Comparison of ENCODE assay signal across 8 cellular contexts in genomic region chr10:77052592-77052991, GRCh38.
"Had no signal": no experiment of that assay in that cellular context is flagged by ENCODE, and none has a peak within 500 bp of the region (broad histone marks: within the 10 kb centered on the region; RNA-seq: fewer than 3 reads in every experiment).

No MANE protein-coding gene starts in this region.

- H3K9ac ChIP-seq: GM23248, KMS-11 had no signal

- DNase-seq: GOT3, H9, HCEC 1CT, Karpas-422, KBM-7 had no signal

- H3K4me3 ChIP-seq: GM23248 had no signal

- H3K27ac ChIP-seq: GM23248, KMS-11 had no signal

- H3K4me2 ChIP-seq: KMS-11 had no signal

- FAIRE-seq: HTR-8/SVneo had no signal

- H2AFZ ChIP-seq: GM23248 had no signal
